ENCODE assay signal across 8 cellular contexts in genomic region chr1:231315887-231316286, GRCh38. TPM values are rescaled to one million over a fixed set of nuclear protein-coding genes. Genes with fewer than 3 reads are reported as not detected.
A peak's percentile ranks its signal among the peaks of the same experiment; 100 is the strongest.
DNase-seq lines count a peak whose midpoint lies in the region; ATAC-seq and TF ChIP-seq lines count a peak whose summit lies in the region.

No MANE protein-coding gene starts in this region.

- H3K27me3 Mint-ChIP-seq in activated CD8-positive, alpha-beta memory T cell treated with anti-CD3 and anti-CD28 coated beads, Interleukin-2, amount 10 ng/mL, durations not matched to agents 7 days and 5 days: no peaks in the 10 kb centered on the region

- H3K27ac Mint-ChIP-seq in activated CD8-positive, alpha-beta memory T cell treated with anti-CD3 and anti-CD28 coated beads, Interleukin-2, amount 10 ng/mL, durations not matched to agents 7 days and 5 days: no peak overlapping the region

- WGBS in GM23248 (ENCODE audit: low coverage in 1 of 2, low lambda C conversion rate in 2 of 2, missing lambda C conversion rate in 2 of 2), 2 experiments: 30 to 34% methylated on average over 11 of the region's 11 CpGs
- 31 to 42% (median 33%) methylated on average over 11 of the region's 11 CpGs for WGBS in heart left ventricle, 4 donors

- no peaks in the 10 kb centered on the region for H3K9me3 Mint-ChIP-seq in activated CD8-positive, alpha-beta memory T cell treated with anti-CD3 and anti-CD28 coated beads, Interleukin-2, amount 10 ng/mL, durations not matched to agents 7 days and 5 days (ENCODE audit: low read depth)

- no peaks in the 10 kb centered on the region for H3K36me3 Mint-ChIP-seq in activated CD8-positive, alpha-beta memory T cell treated with anti-CD3 and anti-CD28 coated beads, Interleukin-2, amount 10 ng/mL, durations not matched to agents 7 days and 5 days

- H2AFZ ChIP-seq in GM23248: no peak overlapping the region

- TF ChIP-seq CTCF in GM10266 (IDR thresholded peaks at IDR 0.05; ENCODE audit: control insufficient read depth, insufficient read depth, low read depth, missing control alignments): peak; percentile 82
- TF ChIP-seq CTCF in heart left ventricle (IDR thresholded peaks at IDR 0.05): peak in 11 of 12 donors; percentile 22 to 64 (median 52)

- no peaks in the 10 kb centered on the region for H3K4me1 Mint-ChIP-seq in activated CD8-positive, alpha-beta memory T cell treated with anti-CD3 and anti-CD28 coated beads, Interleukin-2, amount 10 ng/mL, durations not matched to agents 7 days and 5 days

- no peaks in the 10 kb centered on the region for H3K4me1 ChIP-seq in GM23248 (ENCODE audit: insufficient read depth)
- no peaks in the 10 kb centered on the region for H3K4me1 ChIP-seq in heart left ventricle

- no peaks in the 10 kb centered on the region for H3K79me2 ChIP-seq in GM23248 (ENCODE audit: insufficient read depth)

- H3K9ac ChIP-seq in GM23248: no peak overlapping the region

- in situ Hi-C loops in GM23248 (cut with MboI): no loop called here

- no peaks in the 10 kb centered on the region for H3K36me3 ChIP-seq in GM23248 (ENCODE audit: low read depth)
- H3K36me3 ChIP-seq in heart left ventricle: no peaks in the 10 kb centered on the region

- no peak overlapping the region for H3K4me3 ChIP-seq in GM23248
- H3K4me3 ChIP-seq in heart left ventricle: no peak overlapping the region

- H3K27me3 ChIP-seq in GM23248 (replicated peaks; ENCODE audit: insufficient read depth): no peaks in the 10 kb centered on the region
- no peaks in the 10 kb centered on the region for H3K27me3 ChIP-seq in heart left ventricle

- no peaks in the 10 kb centered on the region for H3F3A ChIP-seq in GM23248 (ENCODE audit: insufficient read depth)

- H3K4me2 ChIP-seq in GM23248 (ENCODE audit: unreplicated experiment): no peak overlapping the region

- CTCF ChIA-PET in activated CD8-positive, alpha-beta memory T cell treated with anti-CD3 and anti-CD28 coated beads, Interleukin-2, amount 10 ng/mL, durations not matched to agents 7 days and 5 days (lab: Charles Lee): interaction anchor here (0.6 to 3.4 kb wide), 14 partner anchors 15 to 292 kb away, joined by 3 to 18 read pairs (median 4); partner anchors contain the start of genes EXOC8 and SPRTN

- no peak overlapping the region for H3K4me3 Mint-ChIP-seq in activated CD8-positive, alpha-beta memory T cell treated with anti-CD3 and anti-CD28 coated beads, Interleukin-2, amount 10 ng/mL, durations not matched to agents 7 days and 5 days

- TF ChIP-seq POLR2A in heart left ventricle (IDR thresholded peaks at IDR 0.05): no peak

- intact Hi-C loops in heart left ventricle (cut with DNase I): no loop called here

- DNase-seq in GM10266 (ENCODE audit: extremely low spot score) (peak; percentile 59), GM23248 (peak; percentile 51), NAMALWA (ENCODE audit: low spot score) (peak; percentile 60), heart left ventricle (peak in 2 of 5 donors; percentile 12 to 38), NCI-H2171 treated with DMSO at 0.1 percent for 48 hours (lab: John Stamatoyannopoulos, UW) (no peak)
- peak; percentile 57 for DNase-seq in activated CD8-positive, alpha-beta memory T cell treated with anti-CD3 and anti-CD28 coated beads, Interleukin-2, amount 10 ng/mL, durations not matched to agents 7 days and 5 days
- peak; percentile 12 to 24 for DNase-seq in stimulated activated CD4-positive, alpha-beta T cell treated with anti-CD3 and anti-CD28 coated beads, Interleukin-1b, Interleukin-23, amount 100 ng/mL, for 4 hours (ENCODE audit: low read depth in 2 of 2)

- H3K27ac ChIP-seq in GM23248: no peak overlapping the region
- no peak overlapping the region for H3K27ac ChIP-seq in heart left ventricle

- no peaks in the 10 kb centered on the region for H3K9me2 ChIP-seq in GM23248 (ENCODE audit: insufficient read depth)

- ATAC-seq in activated CD8-positive, alpha-beta memory T cell treated with anti-CD3 and anti-CD28 coated beads, Interleukin-2, amount 10 ng/mL, durations not matched to agents 7 days and 5 days: peak; percentile 86
- ATAC-seq in heart left ventricle: peak in 3 of 4 donors; percentile 67 to 69 (median 67)
- ATAC-seq in HG02970 (IDR thresholded peaks at IDR 0.05; ENCODE audit: low FRiP score, unreplicated experiment): no peak

- H3K9me3 ChIP-seq in GM23248 (ENCODE audit: low read depth): no peaks in the 10 kb centered on the region
- H3K9me3 ChIP-seq in heart left ventricle: no peaks in the 10 kb centered on the region

- no peaks in the 10 kb centered on the region for H4K20me1 ChIP-seq in GM23248 (ENCODE audit: insufficient read depth)

RNA-seq across cellular contexts. Expression of gene EXOC8, which starts 21.8 kb away (rescaled TPM):
- total RNA-seq in GM23248 (2014; rRNA removed; shearing (Covaris generic)): 12.4 and 14.6 TPM in 2 replicates
- 3.2 and 3.9 TPM in 2 replicates for polyA plus RNA-seq in GM23248 (2016; fragmentation: Nextera tagmentation; extraction: Ambion mirVana)
- 10 to 100 TPM; 18.8 to 19.3 TPM for total RNA-seq in activated CD8-positive, alpha-beta memory T cell treated with anti-CD3 and anti-CD28 coated beads, Interleukin-2, amount 10 ng/mL, durations not matched to agents 7 days and 5 days
- 10 to 100 TPM; 10.2 to 14.8 (median 12.8) TPM for total RNA-seq in heart left ventricle
- 1 to 10 TPM; 3.7 to 9.7 TPM for polyA plus RNA-seq in heart left ventricle

RNA-seq across cellular contexts. Expression of gene SPRTN, which starts 22.2 kb away (rescaled TPM):
- 8.3 and 15.9 TPM in 2 replicates for total RNA-seq in GM23248 (2014; rRNA removed; shearing (Covaris generic))
- polyA plus RNA-seq in GM23248 (2016; fragmentation: Nextera tagmentation; extraction: Ambion mirVana) (9.3 and 10.4 TPM in 2 replicates), heart left ventricle (1 to 10 TPM; 3.2 to 7.3 TPM)
- total RNA-seq in activated CD8-positive, alpha-beta memory T cell treated with anti-CD3 and anti-CD28 coated beads, Interleukin-2, amount 10 ng/mL, durations not matched to agents 7 days and 5 days: 10 to 100 TPM; 19.3 to 19.6 TPM
- total RNA-seq in heart left ventricle: 10 to 100 TPM in 1 of 9 donors, 1 to 10 TPM in 8; 5.9 to 10.6 (median 8.1) TPM
